In the genomic region with DNA sequence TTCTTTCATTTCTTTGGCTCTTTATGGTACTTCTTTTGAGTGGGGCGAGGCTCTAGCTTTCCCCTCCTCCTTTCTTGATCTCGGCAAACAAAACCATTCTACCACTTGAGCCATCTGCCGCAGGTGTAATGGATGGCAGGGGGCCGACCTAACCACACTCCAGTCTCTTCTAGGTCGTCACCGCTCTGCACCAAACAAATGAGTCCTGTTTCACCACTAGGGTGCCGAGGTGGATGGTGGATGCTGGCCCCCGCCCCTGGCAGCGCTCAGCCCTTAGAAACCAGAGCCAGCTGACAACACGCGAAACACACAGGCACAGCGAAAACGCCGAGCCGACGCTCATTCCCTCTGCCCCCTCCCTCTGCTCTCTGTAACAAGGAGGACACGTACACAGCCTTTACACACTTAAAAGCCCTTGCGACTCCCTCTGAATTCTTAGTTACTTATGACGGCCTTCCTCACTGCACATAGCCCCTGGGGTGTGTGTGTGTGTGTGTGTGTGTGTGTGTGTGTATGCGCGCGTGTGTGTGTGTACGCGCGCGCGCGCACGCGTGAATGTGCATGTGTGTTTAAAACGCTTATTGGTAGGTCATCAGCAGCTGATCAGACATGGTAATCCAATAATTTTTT, we compare ENCODE assay signal across 1 cellular context.
TF ChIP-seq lines count a peak whose summit lies in the region.

No MANE protein-coding gene starts in this region.

TF ChIP-seq in HepG2, 621 proteins besides CTCF, POLR2A, EP300 and RAD21 (continued from another document):
- TF ChIP-seq, protein P1, sequence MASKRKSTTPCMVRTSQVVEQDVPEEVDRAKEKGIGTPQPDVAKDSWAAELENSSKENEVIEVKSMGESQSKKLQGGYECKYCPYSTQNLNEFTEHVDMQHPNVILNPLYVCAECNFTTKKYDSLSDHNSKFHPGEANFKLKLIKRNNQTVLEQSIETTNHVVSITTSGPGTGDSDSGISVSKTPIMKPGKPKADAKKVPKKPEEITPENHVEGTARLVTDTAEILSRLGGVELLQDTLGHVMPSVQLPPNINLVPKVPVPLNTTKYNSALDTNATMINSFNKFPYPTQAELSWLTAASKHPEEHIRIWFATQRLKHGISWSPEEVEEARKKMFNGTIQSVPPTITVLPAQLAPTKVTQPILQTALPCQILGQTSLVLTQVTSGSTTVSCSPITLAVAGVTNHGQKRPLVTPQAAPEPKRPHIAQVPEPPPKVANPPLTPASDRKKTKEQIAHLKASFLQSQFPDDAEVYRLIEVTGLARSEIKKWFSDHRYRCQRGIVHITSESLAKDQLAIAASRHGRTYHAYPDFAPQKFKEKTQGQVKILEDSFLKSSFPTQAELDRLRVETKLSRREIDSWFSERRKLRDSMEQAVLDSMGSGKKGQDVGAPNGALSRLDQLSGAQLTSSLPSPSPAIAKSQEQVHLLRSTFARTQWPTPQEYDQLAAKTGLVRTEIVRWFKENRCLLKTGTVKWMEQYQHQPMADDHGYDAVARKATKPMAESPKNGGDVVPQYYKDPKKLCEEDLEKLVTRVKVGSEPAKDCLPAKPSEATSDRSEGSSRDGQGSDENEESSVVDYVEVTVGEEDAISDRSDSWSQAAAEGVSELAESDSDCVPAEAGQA (IDR thresholded peaks at IDR 0.05; ENCODE audit: low read depth) = no peak
- TF ChIP-seq, protein P1 (CRISPR knock-in tag; IDR thresholded peaks at IDR 0.05; ENCODE audit: borderline replicate concordance) = no peak
- TF ChIP-seq ZNF775 (CRISPR knock-in tag; IDR thresholded peaks at IDR 0.05; ENCODE audit: borderline replicate concordance) = no peak
